ENCODE assay signal across 11 cellular contexts in genomic region chr7:64541438-64542359, GRCh38. TPM values are rescaled to one million over a fixed set of nuclear protein-coding genes. Genes with fewer than 3 reads are reported as not detected.
A peak's percentile ranks its signal among the peaks of the same experiment; 100 is the strongest.
DNase-seq lines count a peak whose midpoint lies in the region; ATAC-seq and TF ChIP-seq lines count a peak whose summit lies in the region.
"Had no signal": no experiment of that assay in that cellular context is flagged by ENCODE, and none has a peak within 500 bp of the region (broad histone marks: within the 10 kb centered on the region; RNA-seq: fewer than 3 reads in every experiment).

No MANE protein-coding gene starts in this region.

- ATAC-seq in HG02870 (IDR thresholded peaks at IDR 0.05; ENCODE audit: unreplicated experiment) (peak; percentile 81), T-cell (replicated peaks in 1 of 4) (peak in 1 of 4 experiments; percentile 68), GM19324 (IDR thresholded peaks at IDR 0.05; ENCODE audit: low FRiP score, unreplicated experiment) (no peak)

- H3K9me3 Mint-ChIP-seq in T-cell: peaks cover 0 to 7% (median 6%) of the 10 kb centered on the region in 3 donors

- H3K4me3 Mint-ChIP-seq in T-cell: no peak overlapping the region

- POLR2A ChIA-PET in T-cell (lab: Charles Lee): no interaction called here

- H3K27me3 ChIP-seq in skeletal muscle tissue (ENCODE audit: control insufficient read depth in 3 of 3, insufficient read depth in 3 of 3, low read length in 3 of 3): no peaks in the 10 kb centered on the region

- H3K27me3 Mint-ChIP-seq in T-cell: no peaks in the 10 kb centered on the region

- CTCF ChIA-PET in T-cell (lab: Charles Lee): no interaction called here

- H3K4me1 Mint-ChIP-seq in T-cell: peaks cover 0 to 18% (median 9%) of the 10 kb centered on the region in 3 donors

- TF ChIP-seq CTCF in fibroblast of the aortic adventitia (IDR thresholded peaks at IDR 0.05; ENCODE audit: insufficient read depth, low read length): no peak

- H3K36me3 Mint-ChIP-seq in T-cell: peaks cover 50% of the 10 kb centered on the region

- H3K36me3 ChIP-seq in skeletal muscle tissue (ENCODE audit: control insufficient read depth in 3 of 3, insufficient read depth in 3 of 3, low read length in 3 of 3): peaks cover 0 to 4% (median 0%) of the 10 kb centered on the region in 3 donors

- no peak for DNase-seq in T-cell
- peak; percentile 35 for DNase-seq in fibroblast of the aortic adventitia (ENCODE audit: low read depth)
- DNase-seq in GM19240 (ENCODE audit: insufficient read length, low spot score): no peak
- DNase-seq in NCI-H1436 treated with DMSO at 0.1 percent for 48 hours (lab: John Stamatoyannopoulos, UW): no peak
- DNase-seq in NCI-H1092 treated with DMSO at 0.1 percent for 48 hours (lab: John Stamatoyannopoulos, UW): no peak
- DNase-seq: hippocampal formation; stimulated activated CD8-positive, alpha-beta memory T cell treated with anti-CD3 and anti-CD28 coated beads, Interleukin-4, amount 100 ng/mL, for 48 hours had no signal

- peak overlapping the region; percentile 48 for H3K27ac ChIP-seq in skeletal muscle tissue (ENCODE audit: low read depth, low read length)
- H3K27ac ChIP-seq: parathyroid adenoma had no signal

- peak overlapping the region; percentile 70 to 74 for H3K27ac Mint-ChIP-seq in T-cell

- no peak overlapping the region for H3K4me3 ChIP-seq in fibroblast of the aortic adventitia (ENCODE audit: low read depth, low read length)
- H3K4me3 ChIP-seq in skeletal muscle tissue (ENCODE audit: low read length in 3 of 3): no peak overlapping the region

- H3K9ac ChIP-seq in skeletal muscle tissue (ENCODE audit: low read depth in 1 of 3, low read length in 3 of 3): no peak overlapping the region
- H3K9ac ChIP-seq: parathyroid adenoma had no signal

- H3K9me3 ChIP-seq in skeletal muscle tissue (ENCODE audit: control insufficient read depth in 3 of 3, low read length in 3 of 3): no peaks in the 10 kb centered on the region

- peaks cover 5 to 10% (median 9%) of the 10 kb centered on the region in 3 donors for H3K4me1 ChIP-seq in skeletal muscle tissue (ENCODE audit: control insufficient read depth in 3 of 3, insufficient read depth in 3 of 3, low read length in 3 of 3)
- H3K4me1 ChIP-seq: parathyroid adenoma had no signal

RNA-seq across cellular contexts. Expression of gene ZNF680, which starts 21.2 kb away (rescaled TPM):
- total RNA-seq in T-cell (10 to 100 TPM in 4 of 5 donors, 1 to 10 TPM in 1; 9.7 to 16.0 (median 15.0) TPM), fibroblast of the aortic adventitia (ENCODE audit: low replicate concordance) (14.6 and 20.4 TPM in 2 replicates), skeletal muscle tissue (17.7 TPM)
